8 cellular contexts compared by ENCODE assay signal in the genomic region with DNA sequence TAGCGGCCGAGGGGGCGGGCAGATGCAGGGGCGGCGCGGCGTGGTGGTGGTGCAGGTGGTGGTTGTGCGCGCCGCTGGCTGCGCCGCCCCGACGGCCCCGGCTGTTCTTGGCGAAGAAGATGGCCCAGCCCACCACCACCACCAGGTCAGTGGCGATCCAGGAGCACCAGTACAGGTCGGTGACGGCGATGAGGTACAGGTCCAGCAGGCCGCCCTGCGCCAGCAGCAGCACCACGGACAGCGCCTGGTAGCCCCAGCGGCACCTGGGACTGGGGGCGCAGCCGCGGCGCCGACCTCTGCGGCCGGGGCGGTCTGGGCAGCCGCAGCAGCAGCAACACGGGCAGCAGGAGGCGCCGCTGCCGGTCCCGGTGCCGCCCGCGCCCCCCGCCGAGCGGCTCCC. TPM values are rescaled to one million over a fixed set of nuclear protein-coding genes. Genes with fewer than 3 reads are reported as not detected.
DNase-seq lines count a peak whose midpoint lies in the region; ATAC-seq, FAIRE-seq and TF ChIP-seq lines count a peak whose summit lies in the region.

No MANE protein-coding gene starts in this region.

- H2AFZ ChIP-seq in H1 (ENCODE audit: low read length), result no peak overlapping the region

- no peak overlapping the region for H2AK5ac ChIP-seq in H1 (ENCODE audit: low read depth, low read length)

- H3K23me2 ChIP-seq in H1 (ENCODE audit: low read depth, low read length), result peaks cover 6% of the 10 kb centered on the region; the same call in 1 of the 2 replicates

- H3K14ac ChIP-seq in H1 (ENCODE audit: insufficient read length), result no peak overlapping the region

- no peaks in the 10 kb centered on the region for H3K9me3 Mint-ChIP-seq in activated CD4-positive, alpha-beta T cell treated with anti-CD3 and anti-CD28 coated beads, Interleukin-2, amount 10 ng/mL, durations not matched to agents 24 days and 14 days
- H3K9me3 Mint-ChIP-seq in naive thymus-derived CD4-positive, alpha-beta T cell, result peaks cover 0 to 2% (median 0%) of the 10 kb centered on the region in 11 donors

- no peak overlapping the region for H3K27ac Mint-ChIP-seq in activated CD4-positive, alpha-beta T cell treated with anti-CD3 and anti-CD28 coated beads, Interleukin-2, amount 10 ng/mL, durations not matched to agents 24 days and 14 days
- H3K27ac Mint-ChIP-seq in naive thymus-derived CD4-positive, alpha-beta T cell, result no peak overlapping the region

- H3K4ac ChIP-seq in H1 (replicated peaks; ENCODE audit: insufficient read length, low read depth, low read length), result no peak overlapping the region

- no peak overlapping the region for H2BK5ac ChIP-seq in H1 (ENCODE audit: low read depth, low read length)

- H3K27me3 ChIP-seq in H1 (replicated peaks in 1 of 4; ENCODE audit: control insufficient read depth in 3 of 4, extremely low read depth in 1 of 4, insufficient read depth in 3 of 4, low read length in 3 of 4) (peaks cover 0 to 4% (median 3%) of the 10 kb centered on the region in 4 experiments; a peak in 4 of 7 replicates), upper lobe of right lung (peaks cover 33% of the 10 kb centered on the region)
- H3K27me3 ChIP-seq in naive thymus-derived CD4-positive, alpha-beta T cell (ENCODE audit: control insufficient read depth in 2 of 2, insufficient read depth in 2 of 2, low read length in 2 of 2), result peaks cover 0 to 10% of the 10 kb centered on the region in 2 donors

- TF ChIP-seq EP300 in H1 (IDR thresholded peaks at IDR 0.05; ENCODE audit: borderline replicate concordance in 1 of 2, low read depth in 2 of 2, low read length in 2 of 2), result no peak

- FAIRE-seq in H1 (lab: Jason Lieb, UNC), result no peak

- H3K4me3 ChIP-seq in H1 (ENCODE audit: extremely low read depth in 1 of 4, insufficient read depth in 2 of 4, low read depth in 3 of 4, low read length in 4 of 4), result peak overlapping the region; percentile 15 to 64 (median 24); a peak in 6 of 8 replicates
- H3K4me3 ChIP-seq in naive thymus-derived CD4-positive, alpha-beta T cell (ENCODE audit: low read length), result no peak overlapping the region
- no peak overlapping the region for H3K4me3 ChIP-seq in upper lobe of right lung

- peaks cover 43% of the 10 kb centered on the region for H3K4me1 Mint-ChIP-seq in activated CD4-positive, alpha-beta T cell treated with anti-CD3 and anti-CD28 coated beads, Interleukin-2, amount 10 ng/mL, durations not matched to agents 24 days and 14 days
- peaks cover 41 to 50% (median 47%) of the 10 kb centered on the region in 7 donors for H3K4me1 Mint-ChIP-seq in naive thymus-derived CD4-positive, alpha-beta T cell

- no peak for TF ChIP-seq POLR2A in H1 (IDR thresholded peaks at IDR 0.05; ENCODE audit: control extremely low read depth in 1 of 2, low read depth in 2 of 2, low read length in 2 of 2)

- POLR2A ChIA-PET in H1 (lab: Charles Lee; ENCODE audit: partially characterized antibody), result interaction anchor here (0.9 to 1.8 kb wide), 5 partner anchors 11 to 40 kb away, joined by 3 to 5 read pairs (median 4); no protein-coding TSS in a partner anchor
- POLR2A ChIA-PET in naive thymus-derived CD4-positive, alpha-beta T cell (lab: Charles Lee), result interaction anchor here (16.1 kb wide), 1 partner anchor 32 kb away, joined by 114 read pairs; no protein-coding TSS in a partner anchor

- DNase-seq in NOMO-1 (lab: John Stamatoyannopoulos, UW; ENCODE audit: unreplicated experiment in 2 of 2) (peak; percentile 27 to 46), NOMO-1 treated with dmso at 0.1 percent for 144 hours (lab: John Stamatoyannopoulos, UW; ENCODE audit: unreplicated experiment) (no peak), H1 (ENCODE audit: low read depth in 1 of 2, low spot score in 2 of 2) (peak; percentile 46 to 93), upper lobe of right lung (peak; percentile 78), SIG-M5 treated with dmso at 0.1 percent for 504 hours (lab: John Stamatoyannopoulos, UW; ENCODE audit: unreplicated experiment) (no peak)
- DNase-seq in activated CD4-positive, alpha-beta T cell treated with anti-CD3 and anti-CD28 coated beads, Interleukin-2, amount 10 ng/mL, durations not matched to agents 24 days and 14 days, result peak; percentile 91
- peak; percentile 36 to 74 (median 53) for DNase-seq in naive thymus-derived CD4-positive, alpha-beta T cell

- H4K91ac ChIP-seq in H1 (replicated peaks; ENCODE audit: insufficient read length, low read length), result no peak overlapping the region

- H3K36me3 ChIP-seq in H1 (ENCODE audit: control insufficient read depth in 2 of 4, insufficient read depth in 4 of 4, low read length in 3 of 4) (no peaks in the 10 kb centered on the region), upper lobe of right lung (no peaks in the 10 kb centered on the region)
- no peaks in the 10 kb centered on the region for H3K36me3 ChIP-seq in naive thymus-derived CD4-positive, alpha-beta T cell (ENCODE audit: control insufficient read depth in 2 of 3, insufficient read depth in 3 of 3, low read length in 3 of 3)

- CTCF ChIA-PET in H1 (lab: Charles Lee; ENCODE audit: partially characterized antibody), result interaction anchor here (0.8 to 5.9 kb wide), 15 partner anchors 10 to 471 kb away, joined by 3 to 29 read pairs (median 4); no protein-coding TSS in a partner anchor
- CTCF ChIA-PET in naive thymus-derived CD4-positive, alpha-beta T cell (lab: Charles Lee), result no interaction called here

- TF ChIP-seq CTCF in H1 (IDR thresholded peaks at IDR 0.05; ENCODE audit: control extremely low read depth in 1 of 3, insufficient read depth in 1 of 3, low read depth in 1 of 3, low read length in 3 of 3) (peak in 2 of 3 experiments; percentile 11 to 21; a peak in 2 of 4 replicates), upper lobe of right lung (IDR thresholded peaks at IDR 0.05) (no peak)

- H2BK12ac ChIP-seq in H1 (ENCODE audit: low read depth, low read length), result no peak overlapping the region

- peaks cover 2 to 7% of the 10 kb centered on the region in 2 experiments for H4K20me1 ChIP-seq in H1 (replicated peaks in 1 of 2; ENCODE audit: control insufficient read depth in 1 of 2, insufficient read depth in 2 of 2, low read length in 2 of 2)

- H3K9ac ChIP-seq in H1 (replicated peaks in 1 of 4; ENCODE audit: extremely low read depth in 1 of 4, low read depth in 3 of 4, low read length in 3 of 4), result no peak overlapping the region

- intact Hi-C loops in activated CD4-positive, alpha-beta T cell treated with anti-CD3 and anti-CD28 coated beads, Interleukin-2, amount 10 ng/mL, durations not matched to agents 24 days and 14 days (cut with micrococcal nuclease), result no loop called here
- intact Hi-C loops in naive thymus-derived CD4-positive, alpha-beta T cell (cut with micrococcal nuclease), result loop anchor here (1.0 kb wide), 2 partner anchors 33 to 36 kb away; partner anchors contain the start of gene IL17RA (in 1 of the 2)
- intact Hi-C loops in upper lobe of right lung (cut with DNase I), result no loop called here

- WGBS in H1 (ENCODE audit: extremely low coverage in 1 of 2, insufficient coverage in 1 of 2, insufficient read length in 1 of 2, insufficient replicate concordance in 2 of 2, low coverage in 1 of 2, low lambda C conversion rate in 2 of 2, missing lambda C conversion rate in 1 of 2), 2 experiments, result 6% methylated on average over 6 of the region's 45 CpGs; no CpG with 5 or more reads in 1 of the 2 experiments

- ATAC-seq in naive thymus-derived CD4-positive, alpha-beta T cell, result peak; percentile 79
- ATAC-seq in upper lobe of right lung (peak; percentile 56), HG03457 (IDR thresholded peaks at IDR 0.05; ENCODE audit: unreplicated experiment) (no peak)

- H3K4me1 ChIP-seq in H1 (replicated peaks in 1 of 4; ENCODE audit: control insufficient read depth in 3 of 4, insufficient read depth in 4 of 4, low read length in 3 of 4), result peaks cover 4 to 17% (median 12%) of the 10 kb centered on the region in 4 experiments
- H3K4me1 ChIP-seq in naive thymus-derived CD4-positive, alpha-beta T cell (ENCODE audit: control insufficient read depth in 2 of 2, insufficient read depth in 2 of 2, low read length in 2 of 2), result peaks cover 46 to 54% of the 10 kb centered on the region in 2 donors
- peaks cover 21% of the 10 kb centered on the region for H3K4me1 ChIP-seq in upper lobe of right lung

- H3K4me2 ChIP-seq in H1 (ENCODE audit: insufficient read depth in 1 of 2, low read depth in 2 of 2, low read length in 2 of 2), result peak overlapping the region; percentile 51 to 97; a peak in 3 of 4 replicates

- H4K8ac ChIP-seq in H1 (ENCODE audit: extremely low read depth, insufficient read depth, low read length), result peak overlapping the region; percentile 2; the same call in 1 of the 2 replicates

- no peak overlapping the region for H2BK15ac ChIP-seq in H1 (ENCODE audit: low read length)

- peaks cover 27% of the 10 kb centered on the region for H3K27me3 Mint-ChIP-seq in activated CD4-positive, alpha-beta T cell treated with anti-CD3 and anti-CD28 coated beads, Interleukin-2, amount 10 ng/mL, durations not matched to agents 24 days and 14 days
- peaks cover 6 to 43% (median 12%) of the 10 kb centered on the region in 5 donors for H3K27me3 Mint-ChIP-seq in naive thymus-derived CD4-positive, alpha-beta T cell

- H3K56ac ChIP-seq in H1 (replicated peaks; ENCODE audit: insufficient read length, low read depth, low read length), result no peak overlapping the region

- 0 out of 2 replicates have a peak, but pooled peaks cover 4% of the 10 kb centered on the region for H3K79me1 ChIP-seq in H1 (ENCODE audit: low read depth, low read length)

- H3K79me2 ChIP-seq in H1 (ENCODE audit: control insufficient read depth in 1 of 2, insufficient read depth in 2 of 2, low read length in 2 of 2), result no peaks in the 10 kb centered on the region

- H3K23ac ChIP-seq in H1 (ENCODE audit: insufficient read length), result no peak overlapping the region

- H3K4me3 Mint-ChIP-seq in activated CD4-positive, alpha-beta T cell treated with anti-CD3 and anti-CD28 coated beads, Interleukin-2, amount 10 ng/mL, durations not matched to agents 24 days and 14 days, result no peak overlapping the region
- peak overlapping the region in 7 of 10 donors; percentile 21 to 78 (median 58) for H3K4me3 Mint-ChIP-seq in naive thymus-derived CD4-positive, alpha-beta T cell

- no peak overlapping the region for H3K18ac ChIP-seq in H1 (ENCODE audit: extremely low read depth, low read length)

- H2BK120ac ChIP-seq in H1 (replicated peaks; ENCODE audit: low read depth, low read length), result no peak overlapping the region

- H4K5ac ChIP-seq in H1 (ENCODE audit: insufficient read length, low read depth, low read length), result no peak overlapping the region

- no peaks in the 10 kb centered on the region for H3K9me3 ChIP-seq in H1 (ENCODE audit: insufficient read depth in 2 of 2, low read depth in 1 of 2, low read length in 1 of 2)
- no peaks in the 10 kb centered on the region for H3K9me3 ChIP-seq in naive thymus-derived CD4-positive, alpha-beta T cell (ENCODE audit: control insufficient read depth in 2 of 3, low read length in 3 of 3)
- no peaks in the 10 kb centered on the region for H3K9me3 ChIP-seq in upper lobe of right lung

- H3K27ac ChIP-seq in H1 (ENCODE audit: low read depth, low read length) (no peak overlapping the region), upper lobe of right lung (no peak overlapping the region)
- H3K27ac ChIP-seq in naive thymus-derived CD4-positive, alpha-beta T cell (ENCODE audit: low read depth, low read length), result no peak overlapping the region

- no peaks in the 10 kb centered on the region for H3K36me3 Mint-ChIP-seq in activated CD4-positive, alpha-beta T cell treated with anti-CD3 and anti-CD28 coated beads, Interleukin-2, amount 10 ng/mL, durations not matched to agents 24 days and 14 days (ENCODE audit: low read depth)
- H3K36me3 Mint-ChIP-seq in naive thymus-derived CD4-positive, alpha-beta T cell, result peaks cover 0 to 4% (median 0%) of the 10 kb centered on the region in 5 donors

- no peak; a peak in 1 of 4 replicates for TF ChIP-seq RAD21 in H1 (IDR thresholded peaks at IDR 0.05 in 1 of 2, conservative IDR thresholded peaks at IDR 0.05 in 1 of 2; ENCODE audit: low read depth in 2 of 2, low read length in 2 of 2)

- no peak overlapping the region for H2BK20ac ChIP-seq in H1 (ENCODE audit: low read length)

RNA-seq across cellular contexts. Expression of gene TMEM121B, which starts 0.9 kb away (rescaled TPM):
- 0.16 and 0.17 TPM in 2 replicates for total RNA-seq in activated CD4-positive, alpha-beta T cell treated with anti-CD3 and anti-CD28 coated beads, Interleukin-2, amount 10 ng/mL, durations not matched to agents 24 days and 14 days
- 6.7 and 6.9 TPM in 2 replicates for total RNA-seq in H1 (2021; fragmentation: NEBNext Ultra II Directional; extraction: Animal tissue kit (Norgen Biotek cat#: 25700))
- 4.3 and 4.9 TPM in 2 replicates for polyA plus RNA-seq in H1 (2011; rRNA removed)
- 2.8 TPM for polyA plus RNA-seq in H1 (2011; cell fraction: cytosol; rRNA removed)
- polyA plus RNA-seq in H1 (2011; cell fraction: nucleus; rRNA removed), result 4.8 TPM
- 5.9 to 7.5 TPM (median 6.1 TPM) in 4 replicates for polyA plus RNA-seq in H1 (2012, experiment 1 of 2)
- 7.4 TPM for polyA plus RNA-seq in H1 (2012, experiment 2 of 2)
- polyA plus RNA-seq in H1 (2013, experiment 1 of 2), result 7.1 TPM
- 8.0 TPM for polyA plus RNA-seq in H1 (2013, experiment 2 of 2)
- polyA minus RNA-seq in H1 (2011; rRNA and poly(A)+ RNA removed), result 4.7 and 6.0 TPM in 2 replicates
- 3.7 TPM for polyA minus RNA-seq in H1 (2011; cell fraction: cytosol; rRNA and poly(A)+ RNA removed)
- 3.5 TPM for polyA minus RNA-seq in H1 (2011; cell fraction: nucleus; rRNA and poly(A)+ RNA removed)
- total RNA-seq in naive thymus-derived CD4-positive, alpha-beta T cell, result 1 to 10 TPM in 1 of 5 experiments, under 1 TPM in 4; 0.13 to 2.6 (median 0.24) TPM
- polyA plus RNA-seq in naive thymus-derived CD4-positive, alpha-beta T cell, result not detected
- 2.1 TPM for total RNA-seq in upper lobe of right lung

RNA-seq across cellular contexts. Expression of gene IL17RA, which starts 35.5 kb away (rescaled TPM):
- total RNA-seq in activated CD4-positive, alpha-beta T cell treated with anti-CD3 and anti-CD28 coated beads, Interleukin-2, amount 10 ng/mL, durations not matched to agents 24 days and 14 days, result 18.4 and 19.8 TPM in 2 replicates
- total RNA-seq in H1 (2021; fragmentation: NEBNext Ultra II Directional; extraction: Animal tissue kit (Norgen Biotek cat#: 25700)), result 7.1 and 9.9 TPM in 2 replicates
- 5.6 and 9.3 TPM in 2 replicates for polyA plus RNA-seq in H1 (2011; rRNA removed)
- 5.3 TPM for polyA plus RNA-seq in H1 (2011; cell fraction: cytosol; rRNA removed)
- polyA plus RNA-seq in H1 (2011; cell fraction: nucleus; rRNA removed), result 9.2 TPM
- polyA plus RNA-seq in H1 (2012, experiment 1 of 2), result 3.9 to 4.6 TPM (median 4.5 TPM) in 4 replicates
- polyA plus RNA-seq in H1 (2012, experiment 2 of 2), result 4.0 TPM
- 7.6 TPM for polyA plus RNA-seq in H1 (2013, experiment 1 of 2)
- polyA plus RNA-seq in H1 (2013, experiment 2 of 2), result 7.6 TPM
- polyA minus RNA-seq in H1 (2011; rRNA and poly(A)+ RNA removed), result 7.4 and 10.6 TPM in 2 replicates
- polyA minus RNA-seq in H1 (2011; cell fraction: cytosol; rRNA and poly(A)+ RNA removed), result 3.4 TPM
- 5.5 TPM for polyA minus RNA-seq in H1 (2011; cell fraction: nucleus; rRNA and poly(A)+ RNA removed)
- 10 to 100 TPM; 51.9 to 91.8 (median 76.5) TPM for total RNA-seq in naive thymus-derived CD4-positive, alpha-beta T cell
- 10 to 100 TPM; 45.8 to 69.8 TPM for polyA plus RNA-seq in naive thymus-derived CD4-positive, alpha-beta T cell
- 49.8 TPM for total RNA-seq in upper lobe of right lung

RNA-seq across cellular contexts. Expression of gene HDHD5, which starts 38.8 kb away (rescaled TPM):
- 47.4 and 49.5 TPM in 2 replicates for total RNA-seq in activated CD4-positive, alpha-beta T cell treated with anti-CD3 and anti-CD28 coated beads, Interleukin-2, amount 10 ng/mL, durations not matched to agents 24 days and 14 days
- total RNA-seq in H1 (2021; fragmentation: NEBNext Ultra II Directional; extraction: Animal tissue kit (Norgen Biotek cat#: 25700)), result 68.3 and 69.3 TPM in 2 replicates
- polyA plus RNA-seq in H1 (2011; rRNA removed), result 123 and 147 TPM in 2 replicates
- 121 TPM for polyA plus RNA-seq in H1 (2011; cell fraction: cytosol; rRNA removed)
- polyA plus RNA-seq in H1 (2011; cell fraction: nucleus; rRNA removed), result 165 TPM
- 62.7 to 92.1 TPM (median 86.3 TPM) in 4 replicates for polyA plus RNA-seq in H1 (2012, experiment 1 of 2)
- polyA plus RNA-seq in H1 (2012, experiment 2 of 2), result 63.8 TPM
- 48.6 TPM for polyA plus RNA-seq in H1 (2013, experiment 1 of 2)
- polyA plus RNA-seq in H1 (2013, experiment 2 of 2), result 47.6 TPM
- 31.1 and 42.4 TPM in 2 replicates for polyA minus RNA-seq in H1 (2011; rRNA and poly(A)+ RNA removed)
- polyA minus RNA-seq in H1 (2011; cell fraction: cytosol; rRNA and poly(A)+ RNA removed), result 43.2 TPM
- 37.5 TPM for polyA minus RNA-seq in H1 (2011; cell fraction: nucleus; rRNA and poly(A)+ RNA removed)
- total RNA-seq in naive thymus-derived CD4-positive, alpha-beta T cell, result 10 to 100 TPM; 18.8 to 50.9 (median 26.2) TPM
- 10 to 100 TPM; 67.5 to 78.7 TPM for polyA plus RNA-seq in naive thymus-derived CD4-positive, alpha-beta T cell
- 22.7 TPM for total RNA-seq in upper lobe of right lung

Comparison
In these comparisons a context has a peak if more than half of its experiments do, and no peak if none do; other contexts are left out.
1. DNase-seq: peak in NOMO-1 (2 of 2), activated CD4-positive, alpha-beta T cell treated with anti-CD3 and anti-CD28 coated beads, Interleukin-2, amount 10 ng/mL, durations not matched to agents 24 days and 14 days (single experiment), H1 (2 of 2), naive thymus-derived CD4-positive, alpha-beta T cell (9 of 9) and upper lobe of right lung (single experiment); none in NOMO-1 treated with dmso at 0.1 percent for 144 hours (single experiment) and SIG-M5 treated with dmso at 0.1 percent for 504 hours (single experiment).
2. H3K4me3 ChIP-seq: peak in H1 (4 of 4); none in naive thymus-derived CD4-positive, alpha-beta T cell (single experiment) and upper lobe of right lung (single experiment).
3. intact Hi-C loops: an anchor here in naive thymus-derived CD4-positive, alpha-beta T cell (1.0 kb wide); none called in activated CD4-positive, alpha-beta T cell treated with anti-CD3 and anti-CD28 coated beads, Interleukin-2, amount 10 ng/mL, durations not matched to agents 24 days and 14 days and upper lobe of right lung.